8 cellular contexts compared by ENCODE assay signal in the genomic region with DNA sequence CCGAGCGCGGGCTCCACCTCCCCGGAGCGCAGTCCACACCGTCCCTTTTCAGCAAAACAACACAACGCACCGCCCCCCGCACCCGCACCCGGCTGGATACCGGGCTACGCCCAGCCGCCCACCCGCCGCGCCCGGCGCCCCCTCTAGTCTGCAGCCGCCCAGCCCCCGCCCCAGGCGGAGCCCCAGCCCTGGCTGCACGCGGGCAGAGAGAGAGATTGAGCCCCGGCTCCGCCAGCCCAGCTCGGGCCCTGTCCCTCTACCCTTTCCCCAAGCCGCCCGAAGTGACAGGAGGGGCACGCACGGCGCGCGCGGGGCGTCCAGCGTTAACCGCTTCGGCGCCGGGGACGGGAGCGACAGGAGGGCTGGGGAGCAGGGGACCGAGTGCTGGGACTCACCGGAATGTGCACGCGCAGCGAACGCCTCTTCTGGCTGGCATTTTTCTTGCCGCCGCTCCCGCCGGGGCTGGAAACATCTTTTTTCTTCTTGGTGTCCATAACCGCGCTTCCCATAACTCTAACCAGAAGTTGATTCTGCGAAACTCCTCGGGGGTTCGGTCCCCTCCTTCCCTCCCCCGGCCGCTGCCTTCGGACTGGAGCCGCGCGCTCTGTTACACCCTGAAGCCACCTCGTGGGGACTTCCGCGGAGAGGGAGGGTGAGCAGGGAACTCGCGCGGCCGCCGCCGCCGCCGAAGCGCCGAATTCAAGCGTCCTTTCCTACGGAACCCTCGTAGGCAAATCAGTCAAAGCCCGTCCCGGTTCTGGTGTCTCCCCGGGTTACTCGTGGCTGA. TPM values are rescaled to one million over a fixed set of nuclear protein-coding genes. Genes with fewer than 3 reads are reported as not detected.
A peak's percentile ranks its signal among the peaks of the same experiment; 100 is the strongest.
DNase-seq lines count a peak whose midpoint lies in the region; ATAC-seq and TF ChIP-seq lines count a peak whose summit lies in the region.

No MANE protein-coding gene starts in this region.

- H3K4me1 Mint-ChIP-seq in activated CD8-positive, alpha-beta T cell treated with anti-CD3 and anti-CD28 coated beads, Interleukin-2, amount 10 ng/mL, durations not matched to agents 7 days and 5 days (ENCODE audit: low read depth): peaks cover 11% of the 10 kb centered on the region
- peaks cover 6% of the 10 kb centered on the region for H3K4me1 Mint-ChIP-seq in mesothelial cell of epicardium

- H3K36me3 Mint-ChIP-seq in activated CD8-positive, alpha-beta T cell treated with anti-CD3 and anti-CD28 coated beads, Interleukin-2, amount 10 ng/mL, durations not matched to agents 7 days and 5 days (ENCODE audit: low read depth): no peaks in the 10 kb centered on the region
- no peaks in the 10 kb centered on the region for H3K36me3 Mint-ChIP-seq in mesothelial cell of epicardium

- peak overlapping the region; percentile 80 for H3K27ac Mint-ChIP-seq in activated CD8-positive, alpha-beta T cell treated with anti-CD3 and anti-CD28 coated beads, Interleukin-2, amount 10 ng/mL, durations not matched to agents 7 days and 5 days
- H3K27ac Mint-ChIP-seq in mesothelial cell of epicardium: no peak overlapping the region

- DNase-seq in A673 (ENCODE audit: low spot score): peak; percentile 84
- DNase-seq in NCI-H2171 (lab: John Stamatoyannopoulos, UW): peak; percentile 62
- DNase-seq in activated CD8-positive, alpha-beta T cell treated with anti-CD3 and anti-CD28 coated beads, Interleukin-2, amount 10 ng/mL, durations not matched to agents 7 days and 5 days: peak; percentile 75
- DNase-seq in effector CD4-positive, alpha-beta T cell: peak; percentile 58
- DNase-seq in mesothelial cell of epicardium (ENCODE audit: low spot score in 2 of 2, unreplicated experiment in 2 of 2): peak in 1 of 2 experiments; percentile 74
- DNase-seq in stimulated activated CD8-positive, alpha-beta memory T cell treated with anti-CD3 and anti-CD28 coated beads, Interleukin-15, amount 100 ng/mL, for 1 hour (ENCODE audit: low read depth): peak; percentile 53

- H3K9me3 ChIP-seq in A673 (ENCODE audit: low read depth, low read length, poor library complexity, severe bottlenecking): no peaks in the 10 kb centered on the region

- no peak for TF ChIP-seq CTCF in A673 (conservative IDR thresholded peaks at IDR 0.05; ENCODE audit: low read depth, low read length)
- TF ChIP-seq CTCF in mesothelial cell of epicardium (IDR thresholded peaks at IDR 0.05; ENCODE audit: unreplicated experiment): no peak

- POLR2A ChIA-PET in A673 (lab: Charles Lee; ENCODE audit: low non-redundant PET): no interaction called here
- POLR2A ChIA-PET in activated CD8-positive, alpha-beta T cell treated with anti-CD3 and anti-CD28 coated beads, Interleukin-2, amount 10 ng/mL, durations not matched to agents 7 days and 5 days (lab: Charles Lee): interaction anchor here (1.3 kb wide), 1 partner anchor 92 kb away, joined by 3 read pairs; no protein-coding TSS in a partner anchor

- intact Hi-C loops in A673 (cut with micrococcal nuclease; ENCODE audit: unreplicated experiment): loop anchor here (5.0 kb wide), 1 partner anchor 94 kb away; no protein-coding TSS in a partner anchor

- H3K4me1 ChIP-seq in A673 (ENCODE audit: insufficient read depth, low read length, poor library complexity, severe bottlenecking): peaks cover 15% of the 10 kb centered on the region

- H3K4me3 Mint-ChIP-seq in activated CD8-positive, alpha-beta T cell treated with anti-CD3 and anti-CD28 coated beads, Interleukin-2, amount 10 ng/mL, durations not matched to agents 7 days and 5 days: peak overlapping the region; percentile 91
- peak overlapping the region; percentile 90 for H3K4me3 Mint-ChIP-seq in mesothelial cell of epicardium

- H3K27me3 ChIP-seq in A673 (replicated peaks; ENCODE audit: insufficient read depth, low read depth, low read length, poor library complexity): no peaks in the 10 kb centered on the region

- peak overlapping the region; percentile 76 for H3K27ac ChIP-seq in A673 (ENCODE audit: low read depth, low read length, poor library complexity, severe bottlenecking)

- peaks cover 6% of the 10 kb centered on the region for H3K27me3 Mint-ChIP-seq in activated CD8-positive, alpha-beta T cell treated with anti-CD3 and anti-CD28 coated beads, Interleukin-2, amount 10 ng/mL, durations not matched to agents 7 days and 5 days (ENCODE audit: low read depth)
- H3K27me3 Mint-ChIP-seq in mesothelial cell of epicardium (ENCODE audit: low read depth): peaks cover 79% of the 10 kb centered on the region

- TSS peak; percentile 64 for BruUV-seq in A673 (replicated peaks; lab: Mats Ljungman, UMichigan)

- H3K36me3 ChIP-seq in A673 (ENCODE audit: insufficient read depth, low read length, poor library complexity, severe bottlenecking): no peaks in the 10 kb centered on the region

- ATAC-seq in GM19023 (IDR thresholded peaks at IDR 0.05; ENCODE audit: unreplicated experiment) (peak; percentile 39), GM19467 (IDR thresholded peaks at IDR 0.05; ENCODE audit: unreplicated experiment) (no peak)
- peak; percentile 54 for ATAC-seq in activated CD8-positive, alpha-beta T cell treated with anti-CD3 and anti-CD28 coated beads, Interleukin-2, amount 10 ng/mL, durations not matched to agents 7 days and 5 days

- CTCF ChIA-PET in A673 (lab: Charles Lee): interaction anchor here (1.0 kb wide), 1 partner anchor 56 kb away, joined by 4 read pairs; no protein-coding TSS in a partner anchor
- CTCF ChIA-PET in activated CD8-positive, alpha-beta T cell treated with anti-CD3 and anti-CD28 coated beads, Interleukin-2, amount 10 ng/mL, durations not matched to agents 7 days and 5 days (lab: Charles Lee): interaction anchor here (0.6 to 1.2 kb wide), 4 partner anchors 50 to 562 kb away, joined by 3 read pairs; no protein-coding TSS in a partner anchor

- no peaks in the 10 kb centered on the region for H3K9me3 Mint-ChIP-seq in activated CD8-positive, alpha-beta T cell treated with anti-CD3 and anti-CD28 coated beads, Interleukin-2, amount 10 ng/mL, durations not matched to agents 7 days and 5 days (ENCODE audit: insufficient read depth)
- no peaks in the 10 kb centered on the region for H3K9me3 Mint-ChIP-seq in mesothelial cell of epicardium

- H3K4me3 ChIP-seq in A673 (ENCODE audit: low read depth, low read length, poor library complexity, severe bottlenecking): peak overlapping the region; percentile 83

RNA-seq across cellular contexts. Expression of gene PRKAG2, which starts 0.6 kb away (rescaled TPM):
- 10.3 and 11.6 TPM in 2 replicates for total RNA-seq in A673 (2021)
- 10 to 100 TPM; 23.6 to 28.3 TPM for total RNA-seq in activated CD8-positive, alpha-beta T cell treated with anti-CD3 and anti-CD28 coated beads, Interleukin-2, amount 10 ng/mL, durations not matched to agents 7 days and 5 days
- 15.7 to 16.6 TPM (median 15.7 TPM) in 3 replicates for total RNA-seq in mesothelial cell of epicardium
